Comparison of ENCODE assay signal across 32 cellular contexts in genomic region chr16:4454618-4455017, GRCh38. TPM values are rescaled to one million over a fixed set of nuclear protein-coding genes. Genes with fewer than 3 reads are reported as not detected.
A peak's percentile ranks its signal among the peaks of the same experiment; 100 is the strongest.
DNase-seq lines count a peak whose midpoint lies in the region; ATAC-seq and TF ChIP-seq lines count a peak whose summit lies in the region.
"Had no signal": no experiment of that assay in that cellular context is flagged by ENCODE, and none has a peak within 500 bp of the region (broad histone marks: within the 10 kb centered on the region; RNA-seq: fewer than 3 reads in every experiment).

No MANE protein-coding gene starts in this region.

- H3K9me3 ChIP-seq in SJCRH30 (replicated peaks) (no peaks in the 10 kb centered on the region), endodermal cell (ENCODE audit: control insufficient read depth, low read length) (no peaks in the 10 kb centered on the region)
- no peaks in the 10 kb centered on the region for H3K9me3 ChIP-seq in naive thymus-derived CD4-positive, alpha-beta T cell (ENCODE audit: control insufficient read depth in 2 of 3, low read length in 3 of 3)
- H3K9me3 ChIP-seq: colonic mucosa, Peyer's patch, right atrium auricular region, testis had no signal

- ATAC-seq in naive thymus-derived CD4-positive, alpha-beta T cell = no peak
- ATAC-seq in HG03097 (IDR thresholded peaks at IDR 0.05; ENCODE audit: low FRiP score, unreplicated experiment) (no peak), HG03342 (IDR thresholded peaks at IDR 0.05; ENCODE audit: unreplicated experiment) (no peak), GM18909 (IDR thresholded peaks at IDR 0.05; ENCODE audit: poor library complexity, unreplicated experiment) (no peak)
- ATAC-seq: stimulated activated naive CD8-positive, alpha-beta T cell treated with anti-CD3 and anti-CD28 coated beads, Interleukin-15, Interleukin-2, amounts not matched to agents 100 U/mL and 50 U/mL, for 24 hours had no signal

- H3K27me3 ChIP-seq in H7 (ENCODE audit: control insufficient read depth, insufficient read depth, low read length) (no peaks in the 10 kb centered on the region), SJCRH30 (no peaks in the 10 kb centered on the region), endodermal cell (ENCODE audit: control insufficient read depth, insufficient read depth, low read length, poor library complexity, severe bottlenecking) (no peaks in the 10 kb centered on the region)
- H3K27me3 ChIP-seq in naive thymus-derived CD4-positive, alpha-beta T cell (ENCODE audit: control insufficient read depth in 2 of 2, insufficient read depth in 2 of 2, low read length in 2 of 2) = no peaks in the 10 kb centered on the region
- H3K27me3 ChIP-seq: colonic mucosa, Peyer's patch, right atrium auricular region, testis had no signal

- H3K4me3 Mint-ChIP-seq in endodermal cell = no peak overlapping the region
- no peak overlapping the region for H3K4me3 Mint-ChIP-seq in naive thymus-derived CD4-positive, alpha-beta T cell
- H3K4me3 Mint-ChIP-seq: activated naive CD8-positive, alpha-beta T cell treated with anti-CD3 and anti-CD28 coated beads, Interleukin-2, amount 10 ng/mL, durations not matched to agents 7 days and 5 days; neural crest cell had no signal

- no peaks in the 10 kb centered on the region for H3K27me3 Mint-ChIP-seq in endodermal cell (ENCODE audit: insufficient read depth)
- H3K27me3 Mint-ChIP-seq in naive thymus-derived CD4-positive, alpha-beta T cell = no peaks in the 10 kb centered on the region
- H3K27me3 Mint-ChIP-seq: activated naive CD8-positive, alpha-beta T cell treated with anti-CD3 and anti-CD28 coated beads, Interleukin-2, amount 10 ng/mL, durations not matched to agents 7 days and 5 days had no signal

- H3K27ac ChIP-seq in SJCRH30 (no peak overlapping the region), endodermal cell (ENCODE audit: low read depth, low read length) (no peak overlapping the region)
- H3K27ac ChIP-seq in naive thymus-derived CD4-positive, alpha-beta T cell (ENCODE audit: low read depth, low read length) = peak overlapping the region; percentile 42
- H3K27ac ChIP-seq: colonic mucosa, Peyer's patch, right atrium auricular region, testis had no signal

- POLR2A ChIA-PET in naive thymus-derived CD4-positive, alpha-beta T cell (lab: Charles Lee) = no interaction called here

- WGBS in endodermal cell (ENCODE audit: insufficient coverage in 1 of 2, insufficient read length in 1 of 2), 2 experiments = 81 to 89% methylated on average over 6 to 9 of the region's 9 CpGs

- no peak overlapping the region for H3K4me3 ChIP-seq in H7 (ENCODE audit: insufficient read depth, low read depth, low read length)
- H3K4me3 ChIP-seq in SJCRH30 = no peak overlapping the region
- no peak overlapping the region for H3K4me3 ChIP-seq in endodermal cell (ENCODE audit: low read length)
- no peak overlapping the region for H3K4me3 ChIP-seq in naive thymus-derived CD4-positive, alpha-beta T cell (ENCODE audit: low read length)
- H3K4me3 ChIP-seq: colonic mucosa, Peyer's patch, right atrium auricular region, smooth muscle cell, testis had no signal

- peak; percentile 78 for DNase-seq in H7
- peak; percentile 45 to 53 for DNase-seq in SJCRH30
- peak; percentile 83 for DNase-seq in endodermal cell
- no peak for DNase-seq in naive thymus-derived CD4-positive, alpha-beta T cell
- DNase-seq in GM13977 (ENCODE audit: low spot score) = no peak
- DNase-seq: activated CD4-positive, alpha-beta T cell treated with anti-CD3 and anti-CD28 coated beads, Interleukin-2, amount 50 U/mL, for 1 hour; activated effector memory CD4-positive, alpha-beta T cell treated with Interleukin-2 at 50 U/mL for 16 hours; activated naive CD8-positive, alpha-beta T cell treated with anti-CD3 and anti-CD28 coated beads, Interleukin-2, amount 10 ng/mL, durations not matched to agents 7 days and 5 days; activated T-cell treated with anti-CD3 and anti-CD28 coated beads, Interleukin-2, amount 50 U/mL, for 1 hour; aorta; C1 segment of cervical spinal cord; colonic mucosa; effector memory CD4-positive, alpha-beta T cell; GDM1; glutamatergic neuron; IMR-90; NCI-H146; NCI-H2107; NCI-H345; NCI-H69; Peyer's patch; SHP77; stimulated activated naive CD8-positive, alpha-beta T cell treated with anti-CD3 and anti-CD28 coated beads, Interleukin-15, Interleukin-2, amounts not matched to agents 100 U/mL and 50 U/mL, for 24 hours; SW 1271; T1000; testis had no signal

- H3K4me1 ChIP-seq in SJCRH30 (peaks cover 51% of the 10 kb centered on the region), endodermal cell (ENCODE audit: control insufficient read depth, insufficient read depth, low read length) (no peaks in the 10 kb centered on the region)
- H3K4me1 ChIP-seq in naive thymus-derived CD4-positive, alpha-beta T cell (ENCODE audit: control insufficient read depth in 2 of 2, insufficient read depth in 2 of 2, low read length in 2 of 2) = peaks cover 0 to 6% of the 10 kb centered on the region in 2 donors
- H3K4me1 ChIP-seq: colonic mucosa, Peyer's patch, right atrium auricular region had no signal

- in situ Hi-C loops in GM13977 (cut with MboI; ENCODE audit: low pct_unique_long_range_greater_than_20kb, low sequenced_read_pairs, unreplicated experiment) = no loop called here

- H3K27ac Mint-ChIP-seq in endodermal cell = no peak overlapping the region
- H3K27ac Mint-ChIP-seq in naive thymus-derived CD4-positive, alpha-beta T cell = peak overlapping the region in 2 of 9 donors; percentile 17 to 36
- H3K27ac Mint-ChIP-seq: activated naive CD8-positive, alpha-beta T cell treated with anti-CD3 and anti-CD28 coated beads, Interleukin-2, amount 10 ng/mL, durations not matched to agents 7 days and 5 days had no signal

- peaks cover 45% of the 10 kb centered on the region for H3K36me3 Mint-ChIP-seq in endodermal cell (ENCODE audit: low read depth)
- peaks cover 5 to 30% (median 12%) of the 10 kb centered on the region in 5 donors for H3K36me3 Mint-ChIP-seq in naive thymus-derived CD4-positive, alpha-beta T cell

- no peaks in the 10 kb centered on the region for H3K4me1 Mint-ChIP-seq in endodermal cell
- peaks cover 7 to 12% (median 11%) of the 10 kb centered on the region in 7 donors for H3K4me1 Mint-ChIP-seq in naive thymus-derived CD4-positive, alpha-beta T cell
- H3K4me1 Mint-ChIP-seq: neural crest cell had no signal

- intact Hi-C loops in naive thymus-derived CD4-positive, alpha-beta T cell (cut with micrococcal nuclease) = no loop called here

- H3K9me3 Mint-ChIP-seq in endodermal cell = no peaks in the 10 kb centered on the region
- H3K9me3 Mint-ChIP-seq in naive thymus-derived CD4-positive, alpha-beta T cell = no peaks in the 10 kb centered on the region
- H3K9me3 Mint-ChIP-seq: activated naive CD8-positive, alpha-beta T cell treated with anti-CD3 and anti-CD28 coated beads, Interleukin-2, amount 10 ng/mL, durations not matched to agents 7 days and 5 days; neural crest cell had no signal

- H3K36me3 ChIP-seq in H7 (replicated peaks; ENCODE audit: control insufficient read depth, insufficient read depth, low read length) = peaks cover 32% of the 10 kb centered on the region
- peaks cover 24% of the 10 kb centered on the region for H3K36me3 ChIP-seq in SJCRH30
- peaks cover 58% of the 10 kb centered on the region for H3K36me3 ChIP-seq in endodermal cell (ENCODE audit: control insufficient read depth, insufficient read depth, low read length)
- H3K36me3 ChIP-seq in naive thymus-derived CD4-positive, alpha-beta T cell (ENCODE audit: control insufficient read depth in 2 of 3, insufficient read depth in 3 of 3, low read length in 3 of 3) = peaks cover 0 to 80% (median 13%) of the 10 kb centered on the region in 3 experiments

- TF ChIP-seq CTCF in endodermal cell (conservative IDR thresholded peaks at IDR 0.05) = no peak
- no peak for TF ChIP-seq CTCF in GM13977 (IDR thresholded peaks at IDR 0.05; ENCODE audit: extremely low read depth, insufficient read depth, missing control alignments)

- no peak overlapping the region for H3K9ac ChIP-seq in endodermal cell (ENCODE audit: extremely low read depth, low read length, poor library complexity, severe bottlenecking)

- CTCF ChIA-PET in naive thymus-derived CD4-positive, alpha-beta T cell (lab: Charles Lee) = no interaction called here

RNA-seq across cellular contexts. Expression of gene NMRAL1, which starts 19.8 kb away (rescaled TPM):
- 85.4 and 102 TPM in 2 replicates for total RNA-seq in H7 (2014; rRNA removed; shearing (Covaris generic))
- total RNA-seq in SJCRH30 (2014; rRNA removed; shearing (Covaris generic)) = 0.79 and 2.2 TPM in 2 replicates
- 10 to 100 TPM; 56.9 to 75.2 TPM for total RNA-seq in endodermal cell
- polyA plus RNA-seq in endodermal cell (2013, experiment 1 of 2) = 20.8 TPM
- polyA plus RNA-seq in endodermal cell (2013, experiment 2 of 2) = 22.4 TPM
- total RNA-seq in naive thymus-derived CD4-positive, alpha-beta T cell = 10 to 100 TPM; 34.2 to 72.7 (median 58.1) TPM
- 10 to 100 TPM; 61.3 to 81.8 TPM for polyA plus RNA-seq in naive thymus-derived CD4-positive, alpha-beta T cell

RNA-seq across cellular contexts. Expression of gene HMOX2, which starts 21.6 kb away (rescaled TPM):
- 44.9 and 54.1 TPM in 2 replicates for total RNA-seq in H7 (2014; rRNA removed; shearing (Covaris generic))
- 22.0 and 24.2 TPM in 2 replicates for total RNA-seq in SJCRH30 (2014; rRNA removed; shearing (Covaris generic))
- 10 to 100 TPM; 26.3 to 27.7 TPM for total RNA-seq in endodermal cell
- 19.0 TPM for polyA plus RNA-seq in endodermal cell (2013, experiment 1 of 2)
- 18.3 TPM for polyA plus RNA-seq in endodermal cell (2013, experiment 2 of 2)
- total RNA-seq in naive thymus-derived CD4-positive, alpha-beta T cell = 10 to 100 TPM; 44.6 to 84.9 (median 61.0) TPM
- polyA plus RNA-seq in naive thymus-derived CD4-positive, alpha-beta T cell = 100 to 1,000 TPM; 127 to 163 TPM

RNA-seq across cellular contexts. Expression of gene DNAJA3, which starts 28.9 kb away (rescaled TPM):
- total RNA-seq in H7 (2014; rRNA removed; shearing (Covaris generic)) = 85.5 and 87.8 TPM in 2 replicates
- total RNA-seq in SJCRH30 (2014; rRNA removed; shearing (Covaris generic)) = 55.4 and 56.7 TPM in 2 replicates
- 10 to 100 TPM; 37.4 to 38.5 TPM for total RNA-seq in endodermal cell
- 33.2 TPM for polyA plus RNA-seq in endodermal cell (2013, experiment 1 of 2)
- 35.2 TPM for polyA plus RNA-seq in endodermal cell (2013, experiment 2 of 2)
- total RNA-seq in naive thymus-derived CD4-positive, alpha-beta T cell = 10 to 100 TPM; 33.6 to 79.8 (median 70.5) TPM
- polyA plus RNA-seq in naive thymus-derived CD4-positive, alpha-beta T cell = 10 to 100 TPM; 42.4 to 73.0 TPM

RNA-seq across cellular contexts. Expression of gene CORO7, which starts 38.2 kb away (rescaled TPM):
- total RNA-seq in H7 (2014; rRNA removed; shearing (Covaris generic)) = 37.9 and 45.5 TPM in 2 replicates
- 48.2 and 49.7 TPM in 2 replicates for total RNA-seq in SJCRH30 (2014; rRNA removed; shearing (Covaris generic))
- 10 to 100 TPM; 32.5 to 37.5 TPM for total RNA-seq in endodermal cell
- 17.2 TPM for polyA plus RNA-seq in endodermal cell (2013, experiment 1 of 2)
- polyA plus RNA-seq in endodermal cell (2013, experiment 2 of 2) = 18.4 TPM
- 100 to 1,000 TPM; 114 to 572 (median 165) TPM for total RNA-seq in naive thymus-derived CD4-positive, alpha-beta T cell
- 10 to 100 TPM; 29.6 to 62.5 TPM for polyA plus RNA-seq in naive thymus-derived CD4-positive, alpha-beta T cell

Comparison
In these comparisons a context has a peak if more than half of its experiments do, and no peak if none do; other contexts are left out.
1. DNase-seq: peak in H7 (single experiment), SJCRH30 (2 of 2) and endodermal cell (single experiment); none in naive thymus-derived CD4-positive, alpha-beta T cell (0 of 9) and GM13977 (single experiment).
2. RNA of gene NMRAL1, which starts 19.8 kb away (total RNA-seq): 85.4 to 102 TPM in H7, 56.9 to 75.2 TPM in endodermal cell and 34.2 to 72.7 TPM in naive thymus-derived CD4-positive, alpha-beta T cell; 0.79 to 2.2 TPM in SJCRH30; every median in the first group is over 10 times any median in the second.